Comparison of ENCODE assay signal across 10 cellular contexts in genomic region chr15:75178938-75179772, GRCh38. TPM values are rescaled to one million over a fixed set of nuclear protein-coding genes. Genes with fewer than 3 reads are reported as not detected.
DNase-seq lines count a peak whose midpoint lies in the region; ATAC-seq and TF ChIP-seq lines count a peak whose summit lies in the region.
"Had no signal": no experiment of that assay in that cellular context is flagged by ENCODE, and none has a peak within 500 bp of the region (broad histone marks: within the 10 kb centered on the region; RNA-seq: fewer than 3 reads in every experiment).

No MANE protein-coding gene starts in this region.

- ATAC-seq in HG03097 (IDR thresholded peaks at IDR 0.05; ENCODE audit: low FRiP score, unreplicated experiment) (peak; percentile 16), HG03521 (IDR thresholded peaks at IDR 0.05; ENCODE audit: unreplicated experiment) (no peak), GM21381 (IDR thresholded peaks at IDR 0.05; ENCODE audit: unreplicated experiment) (no peak), GM19395 (IDR thresholded peaks at IDR 0.05; ENCODE audit: unreplicated experiment) (no peak)

- H3K4me3 ChIP-seq in coronary artery (peak overlapping the region; percentile 62), mucosa of rectum (ENCODE audit: low read length in 2 of 2) (peak overlapping the region; percentile 22 to 57), stomach smooth muscle (ENCODE audit: low read length in 2 of 2) (peak overlapping the region; percentile 46 to 66)

- no peaks in the 10 kb centered on the region for H3K9me3 ChIP-seq in mucosa of rectum (ENCODE audit: control insufficient read depth in 2 of 2, low read length in 2 of 2)
- no peaks in the 10 kb centered on the region for H3K9me3 ChIP-seq in stomach smooth muscle (ENCODE audit: control insufficient read depth in 2 of 2, low read length in 2 of 2)

- H3K4me1 ChIP-seq in mucosa of rectum (ENCODE audit: control insufficient read depth in 2 of 2, insufficient read depth in 2 of 2, low read length in 2 of 2): peaks cover 48 to 52% of the 10 kb centered on the region in 2 donors
- peaks cover 32% of the 10 kb centered on the region for H3K4me1 ChIP-seq in stomach smooth muscle (ENCODE audit: control insufficient read depth, insufficient read depth, low read length)

- no peaks in the 10 kb centered on the region for H3K36me3 ChIP-seq in mucosa of rectum (ENCODE audit: control insufficient read depth in 2 of 2, insufficient read depth in 2 of 2, low read length in 2 of 2)
- H3K36me3 ChIP-seq in stomach smooth muscle (ENCODE audit: control insufficient read depth in 2 of 2, insufficient read depth in 2 of 2, low read length in 2 of 2): no peaks in the 10 kb centered on the region

- no peaks in the 10 kb centered on the region for H3K27me3 ChIP-seq in mucosa of rectum (ENCODE audit: control insufficient read depth in 2 of 2, insufficient read depth in 2 of 2, low read length in 2 of 2)
- no peaks in the 10 kb centered on the region for H3K27me3 ChIP-seq in stomach smooth muscle (ENCODE audit: control insufficient read depth in 1 of 2, insufficient read depth in 2 of 2, low read length in 2 of 2)

- H3K27ac ChIP-seq in coronary artery (peak overlapping the region; percentile 34 to 80), mucosa of rectum (ENCODE audit: low read depth in 2 of 2, low read length in 2 of 2) (peak overlapping the region in 1 of 2 donors; percentile 43), stomach smooth muscle (ENCODE audit: low read length) (peak overlapping the region; percentile 75)
- H3K27ac ChIP-seq: KMS-11 had no signal

- peak overlapping the region; percentile 53 to 60 for H3K9ac ChIP-seq in mucosa of rectum (ENCODE audit: low read depth in 1 of 2, low read length in 2 of 2)
- peak overlapping the region; percentile 64 to 69 for H3K9ac ChIP-seq in stomach smooth muscle (ENCODE audit: low read length in 2 of 2)
- H3K9ac ChIP-seq: KMS-11 had no signal

- TF ChIP-seq CTCF in coronary artery (IDR thresholded peaks at IDR 0.05): no peak

- DNase-seq in coronary artery (ENCODE audit: low spot score) (no peak), H4 (ENCODE audit: low spot score) (no peak)
- DNase-seq: DND-41 had no signal

RNA-seq across cellular contexts. Expression of gene C15orf39, which starts 22.5 kb away (rescaled TPM):
- total RNA-seq in H4 (2014; rRNA removed; shearing (Covaris generic)): 9.2 and 10.8 TPM in 2 replicates
